19 cellular contexts compared by ENCODE assay signal in the genomic region with DNA sequence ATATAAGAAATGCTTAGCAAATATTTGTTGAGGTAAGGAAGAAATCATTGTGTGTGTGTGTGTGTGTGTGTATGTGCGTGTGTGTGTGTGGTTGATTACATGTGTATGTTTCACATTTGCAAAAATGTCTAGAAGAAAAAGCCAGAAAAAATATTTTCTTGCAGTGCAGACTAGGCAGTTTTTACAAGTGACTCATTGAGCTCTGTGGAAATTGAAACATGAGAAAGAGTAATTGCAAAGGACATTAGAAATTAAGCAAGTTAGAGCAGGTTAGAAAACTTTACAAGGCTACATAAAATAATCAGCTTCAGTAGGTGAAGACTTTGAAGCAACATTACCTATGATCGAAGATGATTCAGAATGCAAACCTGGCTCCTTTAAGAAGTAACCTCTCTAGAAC.
A peak's percentile ranks its signal among the peaks of the same experiment; 100 is the strongest.
DNase-seq lines count a peak whose midpoint lies in the region; ATAC-seq and TF ChIP-seq lines count a peak whose summit lies in the region.
"Had no signal": no experiment of that assay in that cellular context is flagged by ENCODE, and none has a peak within 500 bp of the region (broad histone marks: within the 10 kb centered on the region; RNA-seq: fewer than 3 reads in every experiment).

No MANE protein-coding gene starts in this region.

- no TSS peak for BruUV-seq in OCI-LY7 (replicated peaks; lab: Mats Ljungman, UMichigan)

- DNase-seq in AG08395 (ENCODE audit: low spot score) (peak; percentile 7), HPDE6-E6E7 (ENCODE audit: extremely low spot score) (peak; percentile 16), astrocyte of the spinal cord (ENCODE audit: low read depth, low spot score) (peak; percentile 10), foreskin keratinocyte (peak; percentile 65 to 73), occipital lobe (lab: John Stamatoyannopoulos, UW) (no peak), OCI-LY7 (ENCODE audit: low spot score) (no peak)
- DNase-seq in activated T-helper 2 cell treated with anti-CD3 and anti-CD28 coated beads, Interferon-gamma antibody, Interleukin-2, Interleukin-4, amounts not matched to agents 10 μg/mL and 5 μg/mL and 100 μg/mL, durations not matched to agents 14 hours and 24 hours and 36 hours (ENCODE audit: low spot score), result no peak
- DNase-seq: CD4-positive, alpha-beta memory T cell; DMS153; GDM1; KBM-7; MV-4-11; NCI-H1436; NCI-H2029; NCI-H446; SHP77 treated with DMSO at 0.1 percent for 48 hours had no signal

- H3K4me3 ChIP-seq in astrocyte of the spinal cord (ENCODE audit: low read depth, low read length) (no peak overlapping the region), OCI-LY7 (ENCODE audit: low read depth, low read length, poor library complexity, severe bottlenecking) (no peak overlapping the region)
- H3K4me3 ChIP-seq: BLaER1, GM12878 had no signal

- H3K4me1 Mint-ChIP-seq in activated T-helper 2 cell treated with anti-CD3 and anti-CD28 coated beads, Interferon-gamma antibody, Interleukin-2, Interleukin-4, amounts not matched to agents 10 μg/mL and 5 μg/mL and 100 μg/mL, durations not matched to agents 14 hours and 24 hours and 36 hours (ENCODE audit: low read depth), result no peaks in the 10 kb centered on the region
- H3K4me1 Mint-ChIP-seq: CD4-positive, alpha-beta memory T cell had no signal

- CTCF ChIA-PET in OCI-LY7 (lab: Charles Lee; ENCODE audit: unreplicated experiment), result no interaction called here

- no peak overlapping the region for H3K4me2 ChIP-seq in OCI-LY7 (ENCODE audit: low read length)
- H3K4me2 ChIP-seq: BLaER1 had no signal

- in situ Hi-C loops in astrocyte of the spinal cord (cut with HindIII; ENCODE audit: low sequenced_read_pairs), result no loop called here

- peak; percentile 79 for ATAC-seq in foreskin keratinocyte
- ATAC-seq: GM12878, HepG2 had no signal

- no peaks in the 10 kb centered on the region for H3K9me3 ChIP-seq in OCI-LY7 (ENCODE audit: low read length)
- H3K9me3 ChIP-seq: BLaER1 had no signal

- POLR2A ChIA-PET in OCI-LY7 (lab: Charles Lee), result interaction anchor here (0.6 kb wide), 1 partner anchor 55 kb away, joined by 3 read pairs; no protein-coding TSS in a partner anchor

- TF ChIP-seq CTCF in astrocyte of the spinal cord (IDR thresholded peaks at IDR 0.05; ENCODE audit: low read depth, low read length), result no peak
- TF ChIP-seq CTCF in foreskin keratinocyte (conservative IDR thresholded peaks at IDR 0.05), result no peak
- no peak for TF ChIP-seq CTCF in OCI-LY7 (conservative IDR thresholded peaks at IDR 0.05; ENCODE audit: low read length)

- H4K20me1 ChIP-seq in OCI-LY7 (ENCODE audit: insufficient read depth, low read length), result no peaks in the 10 kb centered on the region
- H4K20me1 ChIP-seq: BLaER1 had no signal

- H3K36me3 Mint-ChIP-seq in activated T-helper 2 cell treated with anti-CD3 and anti-CD28 coated beads, Interferon-gamma antibody, Interleukin-2, Interleukin-4, amounts not matched to agents 10 μg/mL and 5 μg/mL and 100 μg/mL, durations not matched to agents 14 hours and 24 hours and 36 hours (ENCODE audit: low read depth), result no peaks in the 10 kb centered on the region
- H3K36me3 Mint-ChIP-seq: CD4-positive, alpha-beta memory T cell had no signal

- H3K9me3 Mint-ChIP-seq in activated T-helper 2 cell treated with anti-CD3 and anti-CD28 coated beads, Interferon-gamma antibody, Interleukin-2, Interleukin-4, amounts not matched to agents 10 μg/mL and 5 μg/mL and 100 μg/mL, durations not matched to agents 14 hours and 24 hours and 36 hours, result peaks cover 44% of the 10 kb centered on the region

- no peak overlapping the region for H3K27ac Mint-ChIP-seq in activated T-helper 2 cell treated with anti-CD3 and anti-CD28 coated beads, Interferon-gamma antibody, Interleukin-2, Interleukin-4, amounts not matched to agents 10 μg/mL and 5 μg/mL and 100 μg/mL, durations not matched to agents 14 hours and 24 hours and 36 hours
- H3K27ac Mint-ChIP-seq: CD4-positive, alpha-beta memory T cell had no signal

- H3K4me1 ChIP-seq in foreskin keratinocyte (peaks cover 4% of the 10 kb centered on the region), OCI-LY7 (ENCODE audit: insufficient read depth, low read length, poor library complexity, severe bottlenecking) (no peaks in the 10 kb centered on the region)
- H3K4me1 ChIP-seq: BLaER1 had no signal

- no peak overlapping the region for H3K4me3 Mint-ChIP-seq in activated T-helper 2 cell treated with anti-CD3 and anti-CD28 coated beads, Interferon-gamma antibody, Interleukin-2, Interleukin-4, amounts not matched to agents 10 μg/mL and 5 μg/mL and 100 μg/mL, durations not matched to agents 14 hours and 24 hours and 36 hours (ENCODE audit: low read depth)
- H3K4me3 Mint-ChIP-seq: CD4-positive, alpha-beta memory T cell had no signal

- H3K27me3 Mint-ChIP-seq in activated T-helper 2 cell treated with anti-CD3 and anti-CD28 coated beads, Interferon-gamma antibody, Interleukin-2, Interleukin-4, amounts not matched to agents 10 μg/mL and 5 μg/mL and 100 μg/mL, durations not matched to agents 14 hours and 24 hours and 36 hours (ENCODE audit: low read depth), result no peaks in the 10 kb centered on the region
- H3K27me3 Mint-ChIP-seq: CD4-positive, alpha-beta memory T cell had no signal

- H3K27ac ChIP-seq in foreskin keratinocyte (no peak overlapping the region), OCI-LY7 (ENCODE audit: low read depth, low read length, poor library complexity, severe bottlenecking) (no peak overlapping the region)
- H3K27ac ChIP-seq: BLaER1 had no signal

- intact Hi-C loops in activated T-helper 2 cell treated with anti-CD3 and anti-CD28 coated beads, Interferon-gamma antibody, Interleukin-2, Interleukin-4, amounts not matched to agents 10 μg/mL and 5 μg/mL and 100 μg/mL, durations not matched to agents 14 hours and 24 hours and 36 hours (cut with micrococcal nuclease), result no loop called here
- intact Hi-C loops in OCI-LY7 (cut with micrococcal nuclease; ENCODE audit: unreplicated experiment), result no loop called here

- no peaks in the 10 kb centered on the region for H3K36me3 ChIP-seq in OCI-LY7 (ENCODE audit: insufficient read depth, low read length)
- H3K36me3 ChIP-seq: BLaER1 had no signal

- H3K9me2 ChIP-seq in OCI-LY7 (ENCODE audit: insufficient read depth, low read length), result no peaks in the 10 kb centered on the region

- no peaks in the 10 kb centered on the region for H3K79me2 ChIP-seq in OCI-LY7 (ENCODE audit: insufficient read depth, low read depth, low read length)

- H2AFZ ChIP-seq in OCI-LY7 (ENCODE audit: low read length), result no peak overlapping the region

- no peaks in the 10 kb centered on the region for H3K27me3 ChIP-seq in foreskin keratinocyte
- H3K27me3 ChIP-seq: BLaER1 had no signal

Comparison
In these comparisons a context has a peak if more than half of its experiments do, and no peak if none do; other contexts are left out.
1. DNase-seq: peak in AG08395 (single experiment), HPDE6-E6E7 (single experiment), astrocyte of the spinal cord (single experiment) and foreskin keratinocyte (2 of 2); none in activated T-helper 2 cell treated with anti-CD3 and anti-CD28 coated beads, Interferon-gamma antibody, Interleukin-2, Interleukin-4, amounts not matched to agents 10 μg/mL and 5 μg/mL and 100 μg/mL, durations not matched to agents 14 hours and 24 hours and 36 hours (single experiment), occipital lobe (single experiment) and OCI-LY7 (single experiment).